In genomic region chr3:109098245-109098644, GRCh38 we compare ENCODE assay signal across 11 cellular contexts. TPM values are rescaled to one million over a fixed set of nuclear protein-coding genes. Genes with fewer than 3 reads are reported as not detected.
A peak's percentile ranks its signal among the peaks of the same experiment; 100 is the strongest.
DNase-seq lines count a peak whose midpoint lies in the region; ATAC-seq, FAIRE-seq and TF ChIP-seq lines count a peak whose summit lies in the region.
"Had no signal": no experiment of that assay in that cellular context is flagged by ENCODE, and none has a peak within 500 bp of the region (broad histone marks: within the 10 kb centered on the region; RNA-seq: fewer than 3 reads in every experiment).

No MANE protein-coding gene starts in this region.

- no peak overlapping the region for H3K4me3 Mint-ChIP-seq in activated CD8-positive, alpha-beta memory T cell treated with anti-CD3 and anti-CD28 coated beads, Interleukin-2, amount 10 ng/mL, durations not matched to agents 7 days and 5 days
- H3K4me3 Mint-ChIP-seq: memory B cell had no signal

- CTCF ChIA-PET in activated CD8-positive, alpha-beta memory T cell treated with anti-CD3 and anti-CD28 coated beads, Interleukin-2, amount 10 ng/mL, durations not matched to agents 7 days and 5 days (lab: Charles Lee) = interaction anchor here (1.7 to 1.8 kb wide), 2 partner anchors 72 to 74 kb away, joined by 4 to 6 read pairs; no protein-coding TSS in a partner anchor

- no peak overlapping the region for H3K27ac ChIP-seq in foreskin keratinocyte

- H3K27me3 Mint-ChIP-seq in activated CD8-positive, alpha-beta memory T cell treated with anti-CD3 and anti-CD28 coated beads, Interleukin-2, amount 10 ng/mL, durations not matched to agents 7 days and 5 days = peaks cover 24% of the 10 kb centered on the region

- no peaks in the 10 kb centered on the region for H3K9me3 Mint-ChIP-seq in activated CD8-positive, alpha-beta memory T cell treated with anti-CD3 and anti-CD28 coated beads, Interleukin-2, amount 10 ng/mL, durations not matched to agents 7 days and 5 days (ENCODE audit: low read depth)
- H3K9me3 Mint-ChIP-seq: memory B cell had no signal

- H3K4me1 Mint-ChIP-seq in activated CD8-positive, alpha-beta memory T cell treated with anti-CD3 and anti-CD28 coated beads, Interleukin-2, amount 10 ng/mL, durations not matched to agents 7 days and 5 days = no peaks in the 10 kb centered on the region
- H3K4me1 Mint-ChIP-seq: memory B cell had no signal

- no peaks in the 10 kb centered on the region for H3K27me3 ChIP-seq in foreskin keratinocyte

- no peak overlapping the region for H3K27ac Mint-ChIP-seq in activated CD8-positive, alpha-beta memory T cell treated with anti-CD3 and anti-CD28 coated beads, Interleukin-2, amount 10 ng/mL, durations not matched to agents 7 days and 5 days
- H3K27ac Mint-ChIP-seq: memory B cell had no signal

- no peak for FAIRE-seq in RCC 7860 (lab: Jason Lieb, UNC)
- FAIRE-seq: GM12891 had no signal

- ATAC-seq in GM19463 (IDR thresholded peaks at IDR 0.05; ENCODE audit: unreplicated experiment) (peak; percentile 64), foreskin keratinocyte (peak; percentile 86), HG03045 (IDR thresholded peaks at IDR 0.05; ENCODE audit: unreplicated experiment) (no peak)
- no peak for ATAC-seq in activated CD8-positive, alpha-beta memory T cell treated with anti-CD3 and anti-CD28 coated beads, Interleukin-2, amount 10 ng/mL, durations not matched to agents 7 days and 5 days

- peak; percentile 28 for DNase-seq in COR-L47 (lab: John Stamatoyannopoulos, UW)
- DNase-seq in NCI-H524 (lab: John Stamatoyannopoulos, UW) = peak; percentile 81 to 84
- DNase-seq in foreskin keratinocyte = peak in 1 of 2 donors; percentile 12
- DNase-seq in activated CD8-positive, alpha-beta memory T cell treated with anti-CD3 and anti-CD28 coated beads, Interleukin-2, amount 10 ng/mL, durations not matched to agents 7 days and 5 days = no peak
- no peak for DNase-seq in RCC 7860 (ENCODE audit: low spot score)
- DNase-seq in stimulated activated naive CD4-positive, alpha-beta T cell (lab: John Stamatoyannopoulos, UW) = no peak
- DNase-seq: NCI-H226 had no signal

- no peaks in the 10 kb centered on the region for H3K36me3 Mint-ChIP-seq in activated CD8-positive, alpha-beta memory T cell treated with anti-CD3 and anti-CD28 coated beads, Interleukin-2, amount 10 ng/mL, durations not matched to agents 7 days and 5 days
- H3K36me3 Mint-ChIP-seq: memory B cell had no signal

- H3K4me1 ChIP-seq in foreskin keratinocyte = no peaks in the 10 kb centered on the region

- TF ChIP-seq CTCF in foreskin keratinocyte (conservative IDR thresholded peaks at IDR 0.05) = peak; percentile 41

RNA-seq across cellular contexts. Expression of gene MORC1, which starts 19.7 kb away (rescaled TPM):
- total RNA-seq in foreskin keratinocyte = not detected in 2 replicates
- polyA plus RNA-seq in foreskin keratinocyte = not detected in 2 replicates
- total RNA-seq in activated CD8-positive, alpha-beta memory T cell treated with anti-CD3 and anti-CD28 coated beads, Interleukin-2, amount 10 ng/mL, durations not matched to agents 7 days and 5 days = not detected

RNA-seq across cellular contexts. Expression of gene C3orf85, which starts 38.3 kb away (rescaled TPM):
- not detected in 2 replicates for total RNA-seq in foreskin keratinocyte
- polyA plus RNA-seq in foreskin keratinocyte = not detected in 2 replicates
- total RNA-seq in activated CD8-positive, alpha-beta memory T cell treated with anti-CD3 and anti-CD28 coated beads, Interleukin-2, amount 10 ng/mL, durations not matched to agents 7 days and 5 days = not detected

Comparison
In these comparisons a context has a peak if more than half of its experiments do, and no peak if none do; other contexts are left out.
1. DNase-seq: peak in COR-L47 (single experiment) and NCI-H524 (2 of 2); none in activated CD8-positive, alpha-beta memory T cell treated with anti-CD3 and anti-CD28 coated beads, Interleukin-2, amount 10 ng/mL, durations not matched to agents 7 days and 5 days (single experiment), RCC 7860 (single experiment) and stimulated activated naive CD4-positive, alpha-beta T cell (0 of 6).
2. ATAC-seq: peak in GM19463 (single experiment) and foreskin keratinocyte (single experiment); none in HG03045 (single experiment) and activated CD8-positive, alpha-beta memory T cell treated with anti-CD3 and anti-CD28 coated beads, Interleukin-2, amount 10 ng/mL, durations not matched to agents 7 days and 5 days (single experiment).